In genomic region chr5:10543585-10544040, GRCh38 we compare ENCODE assay signal across 1 cellular context.
A peak's percentile ranks its signal among the peaks of the same experiment; 100 is the strongest.
TF ChIP-seq lines count a peak whose summit lies in the region.

No MANE protein-coding gene starts in this region.

TF ChIP-seq in K562, 482 proteins besides CTCF, POLR2A, EP300 and RAD21 (continued from another document and continues in another):
- TF ChIP-seq ZNF592 (IDR thresholded peaks at IDR 0.05) (no peak), TAF7 (tag; IDR thresholded peaks at IDR 0.05) (no peak), RERE (CRISPR knock-in tag; IDR thresholded peaks at IDR 0.05; ENCODE audit: borderline replicate concordance) (no peak), MCM5 (IDR thresholded peaks at IDR 0.05; ENCODE audit: low read depth) (no peak), RBM15 (IDR thresholded peaks at IDR 0.05; ENCODE audit: insufficient read depth, low read length) (no peak), POLR2B (IDR thresholded peaks at IDR 0.05; ENCODE audit: low read depth, partially characterized antibody) (no peak), ZKSCAN1 (IDR thresholded peaks at IDR 0.05; ENCODE audit: low read depth, low read length) (no peak), TCF15 (CRISPR knock-in tag; IDR thresholded peaks at IDR 0.05) (no peak), ZZZ3 (IDR thresholded peaks at IDR 0.05) (no peak), ZNF668 (CRISPR knock-in tag; IDR thresholded peaks at IDR 0.05) (no peak), MITF (IDR thresholded peaks at IDR 0.05) (no peak), ZNF239 (CRISPR knock-in tag; IDR thresholded peaks at IDR 0.05) (no peak), ZNF780A (CRISPR knock-in tag; IDR thresholded peaks at IDR 0.05) (no peak), HDGF (IDR thresholded peaks at IDR 0.05) (no peak), ZBTB12 (CRISPR knock-in tag; IDR thresholded peaks at IDR 0.05) (no peak), KLF6 (CRISPR knock-in tag; IDR thresholded peaks at IDR 0.05; ENCODE audit: borderline replicate concordance) (no peak), ZNF512 (tag; IDR thresholded peaks at IDR 0.05) (no peak), ZNF586 (CRISPR knock-in tag; conservative IDR thresholded peaks at IDR 0.05) (no peak), KAT8 (IDR thresholded peaks at IDR 0.05; ENCODE audit: low read depth) (no peak), CBFA2T3 (IDR thresholded peaks at IDR 0.05) (peak; percentile 63), THAP7 (CRISPR knock-in tag; IDR thresholded peaks at IDR 0.05) (no peak), ATF7 (IDR thresholded peaks at IDR 0.05) (no peak), ZNF282 (CRISPR knock-in tag; IDR thresholded peaks at IDR 0.05) (no peak), ZNF407 (IDR thresholded peaks at IDR 0.05; ENCODE audit: low read depth) (no peak), HNRNPUL1 (IDR thresholded peaks at IDR 0.05; ENCODE audit: low read length) (no peak), SPI1 (IDR thresholded peaks at IDR 0.05; ENCODE audit: borderline replicate concordance, low read depth, low read length) (no peak), ZNF766 (CRISPR knock-in tag; conservative IDR thresholded peaks at IDR 0.05) (no peak), PHF20 (IDR thresholded peaks at IDR 0.05; ENCODE audit: partially characterized antibody) (no peak), CREM (IDR thresholded peaks at IDR 0.05; ENCODE audit: low read depth) (no peak), CEBPG (CRISPR knock-in tag; IDR thresholded peaks at IDR 0.05) (no peak), CEBPG (tag; conservative IDR thresholded peaks at IDR 0.05 in 1 of 2, IDR thresholded peaks at IDR 0.05 in 1 of 2) (peak; percentile 52 to 78; a peak in 2 of 4 replicates), CTBP1 (IDR thresholded peaks at IDR 0.05; ENCODE audit: borderline replicate concordance) (no peak), CGGBP1 (CRISPR knock-in tag; IDR thresholded peaks at IDR 0.05) (no peak)
